8 cellular contexts compared by ENCODE assay signal in the genomic region with DNA sequence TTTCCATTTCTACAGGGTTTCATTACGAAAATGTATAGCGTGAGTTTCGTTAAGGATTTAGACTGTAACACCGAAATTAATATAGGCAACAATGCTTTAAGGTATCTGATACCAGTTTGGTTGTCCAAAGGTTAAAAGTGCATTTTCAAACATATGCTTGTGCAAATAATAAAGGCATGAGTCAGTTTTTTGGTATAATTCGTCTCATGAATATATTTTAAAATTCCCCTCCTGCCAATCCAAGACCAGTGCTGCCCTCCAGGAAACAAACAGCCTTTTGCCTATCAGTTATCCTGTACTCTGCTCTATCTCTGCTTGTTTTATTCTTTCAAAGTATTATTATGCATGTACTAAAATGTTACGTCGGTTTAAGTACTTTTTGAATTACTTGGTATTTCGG. TPM values are rescaled to one million over a fixed set of nuclear protein-coding genes. Genes with fewer than 3 reads are reported as not detected.
DNase-seq lines count a peak whose midpoint lies in the region; ATAC-seq and TF ChIP-seq lines count a peak whose summit lies in the region.

No MANE protein-coding gene starts in this region.

- no peak overlapping the region for H3K27ac ChIP-seq in Karpas-422 (ENCODE audit: low read length)

- POLR2A ChIA-PET in BJ (lab: Charles Lee): no interaction called here

- H3K79me2 ChIP-seq in Karpas-422 (ENCODE audit: low read length): peaks cover 63% of the 10 kb centered on the region

- H3K4me1 Mint-ChIP-seq in naive B cell: peaks cover 56 to 78% (median 66%) of the 10 kb centered on the region in 3 donors

- CTCF ChIA-PET in BJ (lab: Yijun Ruan, JAX): no interaction called here

- DNase-seq in BJ (ENCODE audit: low read depth) (no peak), Karpas-422 (no peak), choroid plexus epithelial cell (ENCODE audit: low read depth) (peak; percentile 40), naive B cell (no peak), COR-L47 (lab: John Stamatoyannopoulos, UW) (no peak)
- no peak for DNase-seq in activated effector memory CD4-positive, alpha-beta T cell treated with anti-CD3 and anti-CD28 coated beads, Interleukin-2, amount 50 U/mL, for 16 hours

- H3K36me3 Mint-ChIP-seq in naive B cell: no peaks in the 10 kb centered on the region

- H3K4me1 ChIP-seq in Karpas-422 (ENCODE audit: low read length): peaks cover 57% of the 10 kb centered on the region

- peak overlapping the region; percentile 63 to 98 (median 97) for H3K27ac Mint-ChIP-seq in naive B cell

- H3K9me2 ChIP-seq in Karpas-422 (replicated peaks; ENCODE audit: insufficient read depth, low read length): no peaks in the 10 kb centered on the region

- no peak for TF ChIP-seq CTCF in BJ (IDR thresholded peaks at IDR 0.05; ENCODE audit: insufficient read depth, low read depth, low read length)
- no peak for TF ChIP-seq CTCF in choroid plexus epithelial cell (conservative IDR thresholded peaks at IDR 0.05; ENCODE audit: low read depth, low read length)

- no peaks in the 10 kb centered on the region for H3K27me3 Mint-ChIP-seq in naive B cell

- peak overlapping the region; percentile 93 for H3K4me3 ChIP-seq in BJ (ENCODE audit: low read depth, low read length)
- H3K4me3 ChIP-seq in Karpas-422 (ENCODE audit: low read length): peak overlapping the region; percentile 83
- H3K4me3 ChIP-seq in choroid plexus epithelial cell (ENCODE audit: low read depth, low read length): peak overlapping the region; percentile 91

- H3K27me3 ChIP-seq in BJ (ENCODE audit: control insufficient read depth, insufficient read depth, low read length) (no peaks in the 10 kb centered on the region), Karpas-422 (ENCODE audit: low read length) (no peaks in the 10 kb centered on the region)

- peaks cover 25% of the 10 kb centered on the region; the same call in 1 of the 2 replicates for H4K20me1 ChIP-seq in Karpas-422 (ENCODE audit: insufficient read depth, low read depth, low read length)

- ATAC-seq in naive B cell (ENCODE audit: low read depth in 2 of 2): no peak
- no peak for ATAC-seq in HG02798 (IDR thresholded peaks at IDR 0.05; ENCODE audit: poor library complexity, unreplicated experiment)
- no peak for ATAC-seq in HG03521 (IDR thresholded peaks at IDR 0.05; ENCODE audit: unreplicated experiment)

- no peaks in the 10 kb centered on the region for H3K9me3 ChIP-seq in Karpas-422 (ENCODE audit: low read length)

- no peaks in the 10 kb centered on the region for H3K36me3 ChIP-seq in BJ (ENCODE audit: control insufficient read depth, insufficient read depth, low read length)
- H3K36me3 ChIP-seq in Karpas-422 (ENCODE audit: insufficient read depth, low read length): peaks cover 15% of the 10 kb centered on the region; the same call in 1 of the 2 replicates

- no peak overlapping the region for H2AFZ ChIP-seq in Karpas-422 (ENCODE audit: low read length)

- H3K4me2 ChIP-seq in Karpas-422 (ENCODE audit: low read depth, low read length, poor library complexity, severe bottlenecking): peak overlapping the region; percentile 83

- H3K4me3 Mint-ChIP-seq in naive B cell: peak overlapping the region; percentile 89 to 97 (median 94)

- H3K9ac ChIP-seq in Karpas-422 (ENCODE audit: low read length): peak overlapping the region; percentile 85; the same call in 1 of the 2 replicates

- no peaks in the 10 kb centered on the region for H3K9me3 Mint-ChIP-seq in naive B cell

RNA-seq across cellular contexts. Expression of a gene that starts 2.0 kb away (rescaled TPM):
- polyA plus RNA-seq in BJ (2011; rRNA removed) (4.9 and 9.3 TPM in 2 replicates), naive B cell (ENCODE audit: low read depth in 6 of 6) (10 to 100 TPM; 26.7 to 68.2 (median 47.2) TPM)
- 15.5 and 19.9 TPM in 2 replicates for polyA minus RNA-seq in BJ (2011; rRNA and poly(A)+ RNA removed)
- total RNA-seq in Karpas-422 (2014; rRNA removed; shearing (Covaris generic); ENCODE audit: low replicate concordance): 13.1 and 24.3 TPM in 2 replicates
